22 cellular contexts compared by ENCODE assay signal in genomic region chr1:188089461-188089860, GRCh38.
DNase-seq lines count a peak whose midpoint lies in the region; ATAC-seq, FAIRE-seq and TF ChIP-seq lines count a peak whose summit lies in the region.
"Had no signal": no experiment of that assay in that cellular context is flagged by ENCODE, and none has a peak within 500 bp of the region (broad histone marks: within the 10 kb centered on the region; RNA-seq: fewer than 3 reads in every experiment).

No MANE protein-coding gene starts in this region.

- no peak overlapping the region for H3K4me3 ChIP-seq in fibroblast of lung (replicated peaks in 1 of 4; ENCODE audit: control extremely low read depth in 1 of 4, insufficient read depth in 1 of 4, low read depth in 3 of 4, low read length in 4 of 4)
- H3K4me3 ChIP-seq: cardiac muscle cell, suprapubic skin had no signal

- peak overlapping the region; percentile 14 for H3K27ac Mint-ChIP-seq in neural crest cell (ENCODE audit: unreplicated experiment)

- no peak for TF ChIP-seq POLR2A in GM12892 (IDR thresholded peaks at IDR 0.05; ENCODE audit: low read depth, low read length)

- H3K27ac ChIP-seq in fibroblast of lung (ENCODE audit: insufficient read depth, low read length): no peak overlapping the region
- H3K27ac ChIP-seq: cardiac muscle cell, KMS-11, parathyroid adenoma, suprapubic skin had no signal

- H3K9me3 Mint-ChIP-seq in neural crest cell: peaks cover 7% of the 10 kb centered on the region

- H3K4me1 ChIP-seq in fibroblast of lung (ENCODE audit: control insufficient read depth, extremely low read depth, insufficient read depth, low read length): no peaks in the 10 kb centered on the region
- H3K4me1 ChIP-seq: Caco-2, parathyroid adenoma, suprapubic skin had no signal

- no peak overlapping the region for H3K4me3 Mint-ChIP-seq in neural crest cell

- TF ChIP-seq CTCF in fibroblast of lung (conservative IDR thresholded peaks at IDR 0.05 in 1 of 2, IDR thresholded peaks at IDR 0.05 in 1 of 2; ENCODE audit: low read depth in 1 of 2, low read length in 2 of 2) (no peak), neural crest cell (conservative IDR thresholded peaks at IDR 0.05) (no peak)

- no peak for ATAC-seq in GM18520 (IDR thresholded peaks at IDR 0.05; ENCODE audit: unreplicated experiment)
- ATAC-seq: left ventricle myocardium superior had no signal

- intact Hi-C loops in posterior vena cava (cut with DNase I): no loop called here

- DNase-seq in H4 (ENCODE audit: low spot score) (peak; percentile 19), NCI-H345 treated with DMSO at 0.1 percent for 48 hours (lab: John Stamatoyannopoulos, UW; ENCODE audit: unreplicated experiment) (peak; percentile 7), fibroblast of lung (ENCODE audit: low read depth in 2 of 2) (peak; percentile 6 to 19), neural crest cell (ENCODE audit: low read depth, low spot score) (no peak), GM12892 (ENCODE audit: insufficient read length) (no peak), C1 segment of cervical spinal cord (lab: John Stamatoyannopoulos, UW) (no peak), posterior vena cava (ENCODE audit: low spot score) (no peak)
- DNase-seq: AML-193; Caco-2; effector CD4-positive, alpha-beta T cell; hypothalamus; left ventricle myocardium superior; NCI-H226; SHP77; stimulated activated CD4-positive, alpha-beta T cell treated with anti-CD3 and anti-CD28 coated beads, Interleukin-4, amount 100 ng/mL, for 24 hours; stimulated activated CD8-positive, alpha-beta memory T cell treated with anti-CD3 and anti-CD28 coated beads, Interleukin-4, amount 100 ng/mL, for 48 hours; T-helper 2 cell had no signal

- no peaks in the 10 kb centered on the region for H3K27me3 Mint-ChIP-seq in neural crest cell (ENCODE audit: low read depth)

- no peaks in the 10 kb centered on the region for H3K9me3 ChIP-seq in fibroblast of lung (ENCODE audit: control insufficient read depth, insufficient read depth, low read depth, low read length)
- H3K9me3 ChIP-seq: Caco-2, suprapubic skin had no signal

- no peak overlapping the region for H2AFZ ChIP-seq in fibroblast of lung (ENCODE audit: low read length)
- H2AFZ ChIP-seq: parathyroid adenoma had no signal

- H3K27me3 ChIP-seq in fibroblast of lung (ENCODE audit: control insufficient read depth, insufficient read depth, low read length): no peaks in the 10 kb centered on the region
- H3K27me3 ChIP-seq: cardiac muscle cell, suprapubic skin had no signal

- no peaks in the 10 kb centered on the region for H3K36me3 Mint-ChIP-seq in neural crest cell (ENCODE audit: low read depth)

- FAIRE-seq in GM12892 (lab: Jason Lieb, UNC): no peak

- no peaks in the 10 kb centered on the region for H3K36me3 ChIP-seq in fibroblast of lung (ENCODE audit: control insufficient read depth, insufficient read depth, low read length)
- H3K36me3 ChIP-seq: cardiac muscle cell, suprapubic skin had no signal

- no peak overlapping the region for H3K9ac ChIP-seq in fibroblast of lung (ENCODE audit: insufficient read depth, low read length)
- H3K9ac ChIP-seq: KMS-11, parathyroid adenoma had no signal

- H4K20me1 ChIP-seq in fibroblast of lung (ENCODE audit: control insufficient read depth, extremely low read depth, insufficient read depth, low read length): no peaks in the 10 kb centered on the region

- no peak overlapping the region for H3K4me2 ChIP-seq in fibroblast of lung (ENCODE audit: extremely low read depth, insufficient read depth, low read length)
- H3K4me2 ChIP-seq: KMS-11 had no signal

- peaks cover 11% of the 10 kb centered on the region for H3K4me1 Mint-ChIP-seq in neural crest cell

- no peaks in the 10 kb centered on the region for H3K79me2 ChIP-seq in fibroblast of lung (ENCODE audit: control insufficient read depth, insufficient read depth, low read length)
- H3K79me2 ChIP-seq: parathyroid adenoma had no signal

Comparison
In these comparisons a context has a peak if more than half of its experiments do, and no peak if none do; other contexts are left out.
1. DNase-seq: peak in H4 (single experiment), NCI-H345 treated with DMSO at 0.1 percent for 48 hours (single experiment) and fibroblast of lung (2 of 2); none in neural crest cell (single experiment), GM12892 (single experiment), C1 segment of cervical spinal cord (0 of 14) and posterior vena cava (single experiment).